Comparison of ENCODE assay signal across 12 cellular contexts in the genomic region with DNA sequence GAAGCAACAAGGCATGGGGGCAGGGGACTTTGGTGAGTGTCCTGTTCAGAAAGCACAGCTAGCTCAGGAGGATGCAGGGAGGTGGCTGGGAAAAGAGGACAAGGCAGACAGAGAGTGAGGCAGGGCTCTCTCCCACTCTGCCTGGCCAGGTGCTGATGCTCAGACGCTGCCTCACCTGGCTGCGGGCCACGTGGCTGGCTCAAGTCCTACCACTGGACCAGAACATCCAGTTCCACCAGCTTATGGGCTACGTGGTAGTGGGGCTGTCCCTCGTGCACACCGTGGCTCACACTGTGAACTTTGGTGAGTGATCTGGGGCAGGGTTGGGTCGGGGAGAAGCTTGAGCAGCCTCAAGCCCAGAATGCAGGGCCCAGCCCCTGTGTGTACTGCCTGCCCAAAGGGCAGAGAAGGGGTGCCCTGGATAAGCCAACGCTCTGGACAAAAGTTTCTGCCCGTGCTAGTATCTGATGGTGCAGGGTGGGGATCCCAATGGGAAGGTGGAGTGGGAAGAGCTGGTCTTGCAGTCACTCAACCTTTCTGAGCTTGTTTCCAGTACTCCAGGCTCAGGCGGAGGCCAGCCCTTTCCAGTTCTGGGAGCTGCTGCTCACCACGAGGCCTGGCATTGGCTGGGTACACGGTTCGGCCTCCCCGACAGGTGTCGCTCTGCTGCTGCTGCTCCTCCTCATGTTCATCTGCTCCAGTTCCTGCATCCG. TPM values are rescaled to one million over a fixed set of nuclear protein-coding genes. Genes with fewer than 3 reads are reported as not detected.
DNase-seq lines count a peak whose midpoint lies in the region; ATAC-seq lines count a peak whose summit lies in the region.
"Had no signal": no experiment of that assay in that cellular context is flagged by ENCODE, and none has a peak within 500 bp of the region (broad histone marks: within the 10 kb centered on the region; RNA-seq: fewer than 3 reads in every experiment).

No MANE protein-coding gene starts in this region.

- intact Hi-C loops in cardiac septum (cut with DNase I) = no loop called here
- intact Hi-C loops in Right ventricle myocardium inferior (cut with DNase I) = no loop called here

- no peak for ATAC-seq in Right ventricle myocardium inferior
- ATAC-seq in HG03460 (IDR thresholded peaks at IDR 0.05; ENCODE audit: unreplicated experiment) = no peak

- DNase-seq in cardiac septum (ENCODE audit: low spot score) (peak; percentile 73), Right ventricle myocardium inferior (ENCODE audit: missing footprints) (no peak), UCSD-AML1 (lab: John Stamatoyannopoulos, UW; ENCODE audit: unreplicated experiment) (peak; percentile 22), islet precursor cell (peak; percentile 85), ureter (ENCODE audit: low spot score) (peak; percentile 80), anterior cingulate cortex (lab: John Stamatoyannopoulos, UW) (no peak), H4 (ENCODE audit: low spot score) (no peak)
- DNase-seq: DMS79, heart left ventricle, NCI-H187, T-helper 9 cell had no signal

RNA-seq across cellular contexts. Expression of gene NOX5, which starts 20.9 kb away (rescaled TPM):
- not detected for total RNA-seq in cardiac septum
- not detected for total RNA-seq in Right ventricle myocardium inferior
- total RNA-seq in ureter = 0.89 TPM
- total RNA-seq in H4 (2014; rRNA removed; shearing (Covaris generic)) = not detected in 2 replicates

Comparison
In these comparisons a context has a peak if more than half of its experiments do, and no peak if none do; other contexts are left out.
1. DNase-seq: peak in cardiac septum (single experiment), UCSD-AML1 (single experiment), islet precursor cell (single experiment) and ureter (single experiment); none in Right ventricle myocardium inferior (single experiment), anterior cingulate cortex (0 of 58) and H4 (single experiment).